ENCODE assay signal across 17 cellular contexts in the genomic region with DNA sequence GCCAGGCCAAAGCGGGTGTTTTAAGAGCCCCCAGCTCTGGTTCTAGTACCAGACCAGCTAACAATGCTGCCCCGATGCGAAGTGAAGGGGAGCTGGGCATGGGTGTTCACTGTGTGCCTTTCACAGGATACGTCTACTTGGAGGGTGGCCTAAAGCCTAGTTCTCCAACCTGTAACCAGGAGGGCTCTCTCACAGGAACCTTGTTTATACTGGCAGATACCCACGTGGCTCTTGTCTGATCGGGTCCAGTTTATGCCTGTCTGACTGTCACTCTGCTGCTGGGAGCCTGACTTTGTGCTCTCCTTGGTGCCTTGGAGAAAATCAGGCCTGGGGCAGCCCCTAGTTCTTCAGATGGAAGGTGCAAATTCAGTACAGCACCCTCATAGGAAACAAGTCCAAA.
DNase-seq lines count a peak whose midpoint lies in the region; ATAC-seq and TF ChIP-seq lines count a peak whose summit lies in the region.
"Had no signal": no experiment of that assay in that cellular context is flagged by ENCODE, and none has a peak within 500 bp of the region (broad histone marks: within the 10 kb centered on the region; RNA-seq: fewer than 3 reads in every experiment).

No MANE protein-coding gene starts in this region.

- no peak for TF ChIP-seq CTCF in left lung (IDR thresholded peaks at IDR 0.05)
- no peak for TF ChIP-seq CTCF in upper lobe of left lung (IDR thresholded peaks at IDR 0.05)
- no peak for TF ChIP-seq CTCF in stomach (IDR thresholded peaks at IDR 0.05)

- H3K27ac Mint-ChIP-seq in activated CD8-positive, alpha-beta memory T cell treated with anti-CD3 and anti-CD28 coated beads, Interleukin-2, amount 10 ng/mL, durations not matched to agents 7 days and 5 days: peak overlapping the region; percentile 1
- H3K27ac Mint-ChIP-seq in T-helper 17 cell: peak overlapping the region; percentile 47

- H3K36me3 Mint-ChIP-seq in activated CD8-positive, alpha-beta memory T cell treated with anti-CD3 and anti-CD28 coated beads, Interleukin-2, amount 10 ng/mL, durations not matched to agents 7 days and 5 days: no peaks in the 10 kb centered on the region
- H3K36me3 Mint-ChIP-seq in T-helper 17 cell (ENCODE audit: low read depth): no peaks in the 10 kb centered on the region

- H3K36me3 ChIP-seq in left lung (no peaks in the 10 kb centered on the region), upper lobe of left lung (no peaks in the 10 kb centered on the region), stomach (no peaks in the 10 kb centered on the region)

- no peak for ATAC-seq in activated CD8-positive, alpha-beta memory T cell treated with anti-CD3 and anti-CD28 coated beads, Interleukin-2, amount 10 ng/mL, durations not matched to agents 7 days and 5 days
- ATAC-seq in T-helper 17 cell: no peak
- ATAC-seq in left lung: peak; percentile 5
- no peak for ATAC-seq in upper lobe of left lung (ENCODE audit: low FRiP score in 2 of 2)

- WGBS in upper lobe of left lung, 2 donors: 69 to 73% methylated on average over 6 of the region's 6 CpGs
- WGBS in stomach, 5 donors: 46 to 79% (median 61%) methylated on average over 6 of the region's 6 CpGs

- TF ChIP-seq EP300 in upper lobe of left lung (IDR thresholded peaks at IDR 0.05) (no peak), stomach (IDR thresholded peaks at IDR 0.05) (no peak)

- no peak for TF ChIP-seq POLR2A in upper lobe of left lung (IDR thresholded peaks at IDR 0.05)
- no peak for TF ChIP-seq POLR2A in stomach (IDR thresholded peaks at IDR 0.05)

- H3K9me3 ChIP-seq in T-helper 17 cell (ENCODE audit: control insufficient read depth, low read length, poor library complexity, severe bottlenecking) (no peaks in the 10 kb centered on the region), left lung (no peaks in the 10 kb centered on the region), upper lobe of left lung (no peaks in the 10 kb centered on the region), stomach (no peaks in the 10 kb centered on the region)
- H3K9me3 ChIP-seq: Caco-2 had no signal

- no peak overlapping the region for H3K4me3 Mint-ChIP-seq in activated CD8-positive, alpha-beta memory T cell treated with anti-CD3 and anti-CD28 coated beads, Interleukin-2, amount 10 ng/mL, durations not matched to agents 7 days and 5 days
- H3K4me3 Mint-ChIP-seq in T-helper 17 cell: no peak overlapping the region

- H3K9me3 Mint-ChIP-seq in activated CD8-positive, alpha-beta memory T cell treated with anti-CD3 and anti-CD28 coated beads, Interleukin-2, amount 10 ng/mL, durations not matched to agents 7 days and 5 days (ENCODE audit: low read depth): no peaks in the 10 kb centered on the region

- H3K4me1 Mint-ChIP-seq in activated CD8-positive, alpha-beta memory T cell treated with anti-CD3 and anti-CD28 coated beads, Interleukin-2, amount 10 ng/mL, durations not matched to agents 7 days and 5 days: peaks cover 9% of the 10 kb centered on the region
- peaks cover 5% of the 10 kb centered on the region for H3K4me1 Mint-ChIP-seq in T-helper 17 cell

- no peaks in the 10 kb centered on the region for H3K27me3 Mint-ChIP-seq in activated CD8-positive, alpha-beta memory T cell treated with anti-CD3 and anti-CD28 coated beads, Interleukin-2, amount 10 ng/mL, durations not matched to agents 7 days and 5 days
- H3K27me3 Mint-ChIP-seq in T-helper 17 cell: peaks cover 14% of the 10 kb centered on the region

- H3K4me3 ChIP-seq in left lung (no peak overlapping the region), upper lobe of left lung (no peak overlapping the region), stomach (no peak overlapping the region)
- H3K4me3 ChIP-seq: GM23248 had no signal

- no peak overlapping the region for H3K27ac ChIP-seq in left lung
- H3K27ac ChIP-seq in upper lobe of left lung: peak overlapping the region in 3 of 4 donors; percentile 22 to 70 (median 51)
- no peak overlapping the region for H3K27ac ChIP-seq in stomach
- H3K27ac ChIP-seq: GM23248 had no signal

- H3K27me3 ChIP-seq in left lung (no peaks in the 10 kb centered on the region), upper lobe of left lung (no peaks in the 10 kb centered on the region), stomach (no peaks in the 10 kb centered on the region)

- DNase-seq in activated CD8-positive, alpha-beta memory T cell treated with anti-CD3 and anti-CD28 coated beads, Interleukin-2, amount 10 ng/mL, durations not matched to agents 7 days and 5 days: no peak
- no peak for DNase-seq in activated CD8-positive, alpha-beta memory T cell treated with anti-CD3 and anti-CD28 coated beads, Interleukin-2, amount 50 U/mL, for 48 hours
- DNase-seq in T-helper 17 cell (no peak), left lung (no peak), upper lobe of left lung (no peak), UCSD-AML1 (lab: John Stamatoyannopoulos, UW; ENCODE audit: unreplicated experiment) (no peak), stomach (no peak)
- DNase-seq in central memory CD4-positive, alpha-beta T cell: no peak
- DNase-seq: 8988T, C1 segment of cervical spinal cord, Caco-2, GM23248, KG1, NCI-H1092 treated with DMSO at 0.1 percent for 48 hours, NCI-H1694, NCI-H446, NCI-H774 had no signal

- intact Hi-C loops in left lung (cut with DNase I) (no loop called here), stomach (cut with DNase I; ENCODE audit: low total_unique reads) (no loop called here)

- H3K4me1 ChIP-seq in left lung (peaks cover 5 to 55% of the 10 kb centered on the region in 2 donors), upper lobe of left lung (peaks cover 0 to 15% (median 10%) of the 10 kb centered on the region in 4 donors), stomach (peaks cover 0 to 19% (median 3%) of the 10 kb centered on the region in 4 donors)
- H3K4me1 ChIP-seq: Caco-2 had no signal

- CTCF ChIA-PET in activated CD8-positive, alpha-beta memory T cell treated with anti-CD3 and anti-CD28 coated beads, Interleukin-2, amount 10 ng/mL, durations not matched to agents 7 days and 5 days (lab: Charles Lee): interaction anchor here (1.8 kb wide), 1 partner anchor 176 kb away, joined by 9 read pairs; no protein-coding TSS in a partner anchor

Comparison
In these comparisons a context has a peak if more than half of its experiments do, and no peak if none do; other contexts are left out.
1. H3K27ac ChIP-seq: peak in upper lobe of left lung (3 of 4); none in left lung (0 of 2) and stomach (0 of 5).